26 cellular contexts compared by ENCODE assay signal in the genomic region with DNA sequence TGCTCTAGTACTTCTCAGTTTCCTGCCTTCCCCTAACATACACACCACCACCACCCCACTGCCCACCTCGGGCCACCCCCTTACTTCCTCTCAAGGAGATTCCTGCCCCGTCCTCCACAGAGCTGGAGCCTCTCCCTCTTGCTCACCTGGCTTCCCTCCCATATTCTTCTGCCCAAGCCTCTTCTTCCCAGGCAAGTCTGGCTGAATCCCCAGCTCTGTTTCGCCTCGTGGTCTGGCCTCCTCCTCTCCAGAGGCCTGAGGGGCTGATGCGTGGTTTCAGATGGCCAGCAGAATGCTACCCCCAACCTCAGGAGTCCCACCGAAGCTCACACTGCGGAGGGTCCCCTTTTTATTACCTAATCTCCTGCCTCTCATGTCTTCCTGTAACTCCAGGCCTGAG. TPM values are rescaled to one million over a fixed set of nuclear protein-coding genes. Genes with fewer than 3 reads are reported as not detected.
A peak's percentile ranks its signal among the peaks of the same experiment; 100 is the strongest.
DNase-seq lines count a peak whose midpoint lies in the region; ATAC-seq and TF ChIP-seq lines count a peak whose summit lies in the region.
"Had no signal": no experiment of that assay in that cellular context is flagged by ENCODE, and none has a peak within 500 bp of the region (broad histone marks: within the 10 kb centered on the region; RNA-seq: fewer than 3 reads in every experiment).

No MANE protein-coding gene starts in this region.

- no peak overlapping the region for H3K9ac ChIP-seq in skeletal muscle tissue (ENCODE audit: low read depth in 1 of 3, low read length in 3 of 3)

- H3K36me3 ChIP-seq in Panc1 (ENCODE audit: control insufficient read depth, insufficient read depth, low read length) (no peaks in the 10 kb centered on the region), skeletal muscle tissue (ENCODE audit: control insufficient read depth in 3 of 3, insufficient read depth in 3 of 3, low read length in 3 of 3) (no peaks in the 10 kb centered on the region)
- H3K36me3 ChIP-seq: prostate gland, upper lobe of left lung had no signal

- in situ Hi-C loops in Panc1 (cut with HindIII; ENCODE audit: low pct_unique_long_range_greater_than_20kb, low sequenced_read_pairs) = no loop called here

- H3K4me3 Mint-ChIP-seq in brain (no peak overlapping the region), memory B cell (no peak overlapping the region)
- H3K4me3 Mint-ChIP-seq: activated CD4-positive, alpha-beta memory T cell treated with anti-CD3 and anti-CD28 coated beads, Interleukin-2, amount 10 ng/mL, durations not matched to agents 7 days and 5 days; activated T-helper 17 cell treated with anti-CD3 and anti-CD28 coated beads, Interleukin-2, amount 50 U/mL, for 72 hours; stimulated activated effector memory CD8-positive, alpha-beta T cell treated with anti-CD3 and anti-CD28 coated beads, Interleukin-12 subunit alpha, Interleukin-12 subunit beta, amount 100 ng/mL, for 72 hours had no signal

- ATAC-seq in Panc1 = no peak
- ATAC-seq in memory B cell (ENCODE audit: low read depth) = no peak
- ATAC-seq in sciatic nerve = no peak
- ATAC-seq: activated T-helper 17 cell treated with anti-CD3 and anti-CD28 coated beads, Interleukin-2, amount 50 U/mL, for 72 hours; PC-3; stimulated activated effector memory CD8-positive, alpha-beta T cell treated with anti-CD3 and anti-CD28 coated beads, Interleukin-12 subunit alpha, Interleukin-12 subunit beta, amount 100 ng/mL, for 72 hours had no signal

- H3K4me3 ChIP-seq in Panc1 (ENCODE audit: low read depth in 2 of 2, low read length in 2 of 2) = no peak overlapping the region
- no peak overlapping the region for H3K4me3 ChIP-seq in skeletal muscle tissue (ENCODE audit: low read length in 3 of 3)
- H3K4me3 ChIP-seq: prostate gland, upper lobe of left lung had no signal

- H3K27ac Mint-ChIP-seq in brain (peak overlapping the region in 3 of 5 experiments; percentile 0 to 75 (median 62)), memory B cell (peak overlapping the region; percentile 45)
- H3K27ac Mint-ChIP-seq: activated CD4-positive, alpha-beta memory T cell treated with anti-CD3 and anti-CD28 coated beads, Interleukin-2, amount 10 ng/mL, durations not matched to agents 7 days and 5 days; activated T-helper 17 cell treated with anti-CD3 and anti-CD28 coated beads, Interleukin-2, amount 50 U/mL, for 72 hours; stimulated activated effector memory CD8-positive, alpha-beta T cell treated with anti-CD3 and anti-CD28 coated beads, Interleukin-12 subunit alpha, Interleukin-12 subunit beta, amount 100 ng/mL, for 72 hours had no signal

- BruUV-seq in Panc1 (replicated peaks; lab: Mats Ljungman, UMichigan) = no TSS peak

- H3K27me3 Mint-ChIP-seq in brain = peaks cover 5% of the 10 kb centered on the region
- peaks cover 13% of the 10 kb centered on the region for H3K27me3 Mint-ChIP-seq in memory B cell

- H3K4me1 ChIP-seq in Panc1 (ENCODE audit: control insufficient read depth, insufficient read depth, low read length) = peaks cover 21% of the 10 kb centered on the region
- H3K4me1 ChIP-seq in skeletal muscle tissue (ENCODE audit: control insufficient read depth in 3 of 3, insufficient read depth in 3 of 3, low read length in 3 of 3) = peaks cover 23 to 37% (median 25%) of the 10 kb centered on the region in 3 donors
- H3K4me1 ChIP-seq: prostate gland had no signal

- H3K9me3 ChIP-seq in Panc1 (ENCODE audit: control insufficient read depth, insufficient read depth, low read depth, low read length) = no peaks in the 10 kb centered on the region
- no peaks in the 10 kb centered on the region for H3K9me3 ChIP-seq in skeletal muscle tissue (ENCODE audit: control insufficient read depth in 3 of 3, low read length in 3 of 3)
- H3K9me3 ChIP-seq: prostate gland, upper lobe of left lung had no signal

- POLR2A ChIA-PET in Panc1 (lab: Charles Lee) = interaction anchor here (0.5 to 1.1 kb wide), 2 partner anchors 24 to 66 kb away, joined by 3 to 10 read pairs; no protein-coding TSS in a partner anchor

- H3K27ac ChIP-seq in Panc1 (ENCODE audit: low read length) = peak overlapping the region; percentile 63
- H3K27ac ChIP-seq in skeletal muscle tissue (ENCODE audit: low read depth, low read length) = peak overlapping the region; percentile 41
- H3K27ac ChIP-seq: prostate gland, upper lobe of left lung had no signal

- DNase-seq in Panc1 (ENCODE audit: low read depth, low spot score) (no peak), memory B cell (ENCODE audit: low spot score in 2 of 2) (no peak), NCI-H524 treated with DMSO at 0.1 percent for 48 hours (lab: John Stamatoyannopoulos, UW) (no peak), NCI-H82 treated with DMSO at 0.1 percent for 48 hours (lab: John Stamatoyannopoulos, UW; ENCODE audit: unreplicated experiment) (no peak), sciatic nerve (ENCODE audit: low spot score) (no peak), SK-N-DZ (ENCODE audit: low spot score) (no peak)
- DNase-seq: activated CD4-positive, alpha-beta memory T cell treated with anti-CD3 and anti-CD28 coated beads, Interleukin-2, amount 10 ng/mL, durations not matched to agents 7 days and 5 days; activated CD4-positive, alpha-beta T cell treated with anti-CD3 and anti-CD28 coated beads for 1 hour; activated naive CD4-positive, alpha-beta T cell treated with anti-CD3 and anti-CD28 coated beads, Interleukin-2, amount 50 U/mL, for 16 hours; C1 segment of cervical spinal cord; DMS153; H7; KBM-7; kidney glomerular epithelial cell; NCI-H1105 treated with DMSO at 0.1 percent for 48 hours; NCI-H2029 treated with DMSO at 0.1 percent for 48 hours; NCI-H526 treated with DMSO at 0.1 percent for 48 hours; PC-3; substantia nigra; T-helper 2 cell; upper lobe of left lung had no signal

- no peak for TF ChIP-seq CTCF in Panc1 (IDR thresholded peaks at IDR 0.05)
- TF ChIP-seq CTCF in brain (conservative IDR thresholded peaks at IDR 0.05) = no peak

- H3K27me3 ChIP-seq in Panc1 (ENCODE audit: control insufficient read depth, insufficient read depth, low read length) (no peaks in the 10 kb centered on the region), skeletal muscle tissue (ENCODE audit: control insufficient read depth in 3 of 3, insufficient read depth in 3 of 3, low read length in 3 of 3) (peaks cover 0 to 4% (median 0%) of the 10 kb centered on the region in 3 donors)
- H3K27me3 ChIP-seq: upper lobe of left lung had no signal

- H3K4me1 Mint-ChIP-seq in brain = peaks cover 41% of the 10 kb centered on the region
- peaks cover 4% of the 10 kb centered on the region for H3K4me1 Mint-ChIP-seq in memory B cell
- H3K4me1 Mint-ChIP-seq: activated T-helper 17 cell treated with anti-CD3 and anti-CD28 coated beads, Interleukin-2, amount 50 U/mL, for 72 hours had no signal

- intact Hi-C loops in Panc1 (cut with micrococcal nuclease; ENCODE audit: unreplicated experiment) (no loop called here), sciatic nerve (cut with DNase I) (no loop called here)

- CTCF ChIA-PET in Panc1 (lab: Charles Lee) = no interaction called here

- H3K36me3 Mint-ChIP-seq in brain (no peaks in the 10 kb centered on the region), memory B cell (no peaks in the 10 kb centered on the region)
- H3K36me3 Mint-ChIP-seq: stimulated activated effector memory CD8-positive, alpha-beta T cell treated with anti-CD3 and anti-CD28 coated beads, Interleukin-12 subunit alpha, Interleukin-12 subunit beta, amount 100 ng/mL, for 72 hours had no signal

- H3K9me3 Mint-ChIP-seq in brain = no peaks in the 10 kb centered on the region
- H3K9me3 Mint-ChIP-seq in memory B cell = no peaks in the 10 kb centered on the region
- H3K9me3 Mint-ChIP-seq: activated CD4-positive, alpha-beta memory T cell treated with anti-CD3 and anti-CD28 coated beads, Interleukin-2, amount 10 ng/mL, durations not matched to agents 7 days and 5 days; activated T-helper 17 cell treated with anti-CD3 and anti-CD28 coated beads, Interleukin-2, amount 50 U/mL, for 72 hours; stimulated activated effector memory CD8-positive, alpha-beta T cell treated with anti-CD3 and anti-CD28 coated beads, Interleukin-12 subunit alpha, Interleukin-12 subunit beta, amount 100 ng/mL, for 72 hours had no signal

RNA-seq across cellular contexts. Expression of gene LTBP2, which starts 33.7 kb away (rescaled TPM):
- total RNA-seq in Panc1 (2021; ENCODE audit: unreplicated experiment) (69.8 TPM), skeletal muscle tissue (12.0 TPM), sciatic nerve (93.0 TPM)
- 71.3 TPM for polyA plus RNA-seq in Panc1 (2012; ENCODE audit: insufficient read length)
- 2.8 TPM for polyA plus RNA-seq in brain (ENCODE audit: insufficient read depth, low read depth, low replicate concordance)
- 0.01 TPM in 1 of 2 replicates, not detected in the other for polyA plus RNA-seq in SK-N-DZ (2014; cell fraction: cytosol; rRNA removed)
- not detected in 2 replicates for polyA plus RNA-seq in SK-N-DZ (2014; cell fraction: nucleus; rRNA removed)
